ENCODE assay signal across 16 cellular contexts in genomic region chr2:236677368-236677767, GRCh38.
DNase-seq lines count a peak whose midpoint lies in the region; ATAC-seq and TF ChIP-seq lines count a peak whose summit lies in the region.
"Had no signal": no experiment of that assay in that cellular context is flagged by ENCODE, and none has a peak within 500 bp of the region (broad histone marks: within the 10 kb centered on the region; RNA-seq: fewer than 3 reads in every experiment).

No MANE protein-coding gene starts in this region.

- no peak overlapping the region for H3K4me3 ChIP-seq in suprapubic skin
- H3K4me3 ChIP-seq: BLaER1 treated with 17β-estradiol and CSF1 and Interleukin-3, amounts not matched to agents 10 nM and 100 nM; GM12878; GM23338 had no signal

- TF ChIP-seq POLR2A in suprapubic skin (IDR thresholded peaks at IDR 0.05), result no peak

- TF ChIP-seq CTCF in suprapubic skin (IDR thresholded peaks at IDR 0.05), result no peak

- H3K9me3 ChIP-seq in suprapubic skin, result no peaks in the 10 kb centered on the region

- 93% methylated on average over 8 of the region's 8 CpGs for WGBS in suprapubic skin

- ATAC-seq in HG03139 (IDR thresholded peaks at IDR 0.05; ENCODE audit: unreplicated experiment) (no peak), GM18502 (IDR thresholded peaks at IDR 0.05; ENCODE audit: poor library complexity, unreplicated experiment) (no peak)
- ATAC-seq: GM12878, GM23338 had no signal

- TF ChIP-seq EP300 in suprapubic skin (IDR thresholded peaks at IDR 0.05), result no peak

- no peak overlapping the region for H3K27ac ChIP-seq in suprapubic skin
- H3K27ac ChIP-seq: 22Rv1; BLaER1 treated with 17β-estradiol and CSF1 and Interleukin-3, amounts not matched to agents 10 nM and 100 nM had no signal

- H3K36me3 ChIP-seq in suprapubic skin, result no peaks in the 10 kb centered on the region
- H3K36me3 ChIP-seq: BLaER1 treated with 17β-estradiol and CSF1 and Interleukin-3, amounts not matched to agents 10 nM and 100 nM had no signal

- peak; percentile 17 for DNase-seq in activated CD8-positive, alpha-beta memory T cell treated with anti-CD3 and anti-CD28 coated beads for 24 hours
- DNase-seq in activated CD8-positive, alpha-beta memory T cell treated with anti-CD3 and anti-CD28 coated beads, Interleukin-2, amount 50 U/mL, for 4 hours, result no peak
- DNase-seq in NCI-H2171 (lab: John Stamatoyannopoulos, UW) (peak; percentile 16), suprapubic skin (ENCODE audit: low spot score in 2 of 2) (peak; percentile 28 to 43)
- peak; percentile 4 for DNase-seq in activated CD8-positive, alpha-beta memory T cell treated with anti-CD3 and anti-CD28 coated beads, Interleukin-2, amount 50 U/mL, for 48 hours
- no peak for DNase-seq in stimulated activated CD4-positive, alpha-beta T cell treated with anti-CD3 and anti-CD28 coated beads, Interleukin-12 subunit alpha, Interleukin-12 subunit beta, amount 100 ng/mL, for 4 hours
- DNase-seq: AML-193; CD4-positive, CD25-positive, alpha-beta regulatory T cell; DMS79; H7 had no signal

- H3K4me1 ChIP-seq in suprapubic skin, result peaks cover 18% of the 10 kb centered on the region

- peaks cover 7% of the 10 kb centered on the region for H3K27me3 ChIP-seq in suprapubic skin
- H3K27me3 ChIP-seq: BLaER1 treated with 17β-estradiol and CSF1 and Interleukin-3, amounts not matched to agents 10 nM and 100 nM had no signal

Comparison
In these comparisons a context has a peak if more than half of its experiments do, and no peak if none do; other contexts are left out.
1. DNase-seq: peak in activated CD8-positive, alpha-beta memory T cell treated with anti-CD3 and anti-CD28 coated beads for 24 hours (single experiment), NCI-H2171 (single experiment), activated CD8-positive, alpha-beta memory T cell treated with anti-CD3 and anti-CD28 coated beads, Interleukin-2, amount 50 U/mL, for 48 hours (single experiment) and suprapubic skin (2 of 2); none in activated CD8-positive, alpha-beta memory T cell treated with anti-CD3 and anti-CD28 coated beads, Interleukin-2, amount 50 U/mL, for 4 hours (single experiment) and stimulated activated CD4-positive, alpha-beta T cell treated with anti-CD3 and anti-CD28 coated beads, Interleukin-12 subunit alpha, Interleukin-12 subunit beta, amount 100 ng/mL, for 4 hours (single experiment).